1 cellular context compared by ENCODE assay signal in the genomic region with DNA sequence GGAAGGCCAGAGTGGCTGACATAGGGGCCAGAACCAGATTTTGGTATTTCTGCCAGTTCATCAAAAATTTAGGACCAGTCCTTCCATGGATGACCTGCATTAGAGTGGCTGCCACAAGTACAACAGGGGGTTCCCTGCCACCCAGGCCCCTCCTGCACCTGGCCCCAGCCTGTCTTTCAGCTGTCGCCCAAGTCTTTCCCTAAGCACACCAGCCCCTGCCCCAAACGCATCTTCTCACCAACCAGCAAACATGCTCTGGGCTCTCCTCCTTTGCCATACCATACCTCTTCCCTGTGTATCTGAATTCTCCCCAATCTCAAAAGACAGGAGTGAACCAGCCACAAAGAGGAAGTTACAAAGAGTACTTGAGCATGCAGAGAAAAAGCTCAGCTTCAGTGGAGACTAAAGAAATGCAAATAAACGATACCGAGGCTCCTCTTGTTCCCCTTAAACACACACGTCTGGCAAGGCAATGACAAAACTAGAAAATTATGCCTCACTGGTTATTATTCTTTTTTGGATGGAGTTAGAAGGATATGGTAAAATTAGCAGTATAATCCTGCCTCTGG.
TF ChIP-seq lines count a peak whose summit lies in the region.

No MANE protein-coding gene starts in this region.

TF ChIP-seq in GM12878, 131 proteins besides CTCF, POLR2A, EP300 and RAD21 (continued from another document):
- TF ChIP-seq, protein P1, sequence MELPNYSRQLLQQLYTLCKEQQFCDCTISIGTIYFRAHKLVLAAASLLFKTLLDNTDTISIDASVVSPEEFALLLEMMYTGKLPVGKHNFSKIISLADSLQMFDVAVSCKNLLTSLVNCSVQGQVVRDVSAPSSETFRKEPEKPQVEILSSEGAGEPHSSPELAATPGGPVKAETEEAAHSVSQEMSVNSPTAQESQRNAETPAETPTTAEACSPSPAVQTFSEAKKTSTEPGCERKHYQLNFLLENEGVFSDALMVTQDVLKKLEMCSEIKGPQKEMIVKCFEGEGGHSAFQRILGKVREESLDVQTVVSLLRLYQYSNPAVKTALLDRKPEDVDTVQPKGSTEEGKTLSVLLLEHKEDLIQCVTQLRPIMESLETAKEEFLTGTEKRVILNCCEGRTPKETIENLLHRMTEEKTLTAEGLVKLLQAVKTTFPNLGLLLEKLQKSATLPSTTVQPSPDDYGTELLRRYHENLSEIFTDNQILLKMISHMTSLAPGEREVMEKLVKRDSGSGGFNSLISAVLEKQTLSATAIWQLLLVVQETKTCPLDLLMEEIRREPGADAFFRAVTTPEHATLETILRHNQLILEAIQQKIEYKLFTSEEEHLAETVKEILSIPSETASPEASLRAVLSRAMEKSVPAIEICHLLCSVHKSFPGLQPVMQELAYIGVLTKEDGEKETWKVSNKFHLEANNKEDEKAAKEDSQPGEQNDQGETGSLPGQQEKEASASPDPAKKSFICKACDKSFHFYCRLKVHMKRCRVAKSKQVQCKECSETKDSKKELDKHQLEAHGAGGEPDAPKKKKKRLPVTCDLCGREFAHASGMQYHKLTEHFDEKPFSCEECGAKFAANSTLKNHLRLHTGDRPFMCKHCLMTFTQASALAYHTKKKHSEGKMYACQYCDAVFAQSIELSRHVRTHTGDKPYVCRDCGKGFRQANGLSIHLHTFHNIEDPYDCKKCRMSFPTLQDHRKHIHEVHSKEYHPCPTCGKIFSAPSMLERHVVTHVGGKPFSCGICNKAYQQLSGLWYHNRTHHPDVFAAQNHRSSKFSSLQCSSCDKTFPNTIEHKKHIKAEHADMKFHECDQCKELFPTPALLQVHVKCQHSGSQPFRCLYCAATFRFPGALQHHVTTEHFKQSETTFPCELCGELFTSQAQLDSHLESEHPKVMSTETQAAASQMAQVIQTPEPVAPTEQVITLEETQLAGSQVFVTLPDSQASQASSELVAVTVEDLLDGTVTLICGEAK (IDR thresholded peaks at IDR 0.05; ENCODE audit: borderline replicate concordance): no peak
- TF ChIP-seq BMI1 (IDR thresholded peaks at IDR 0.05; ENCODE audit: borderline replicate concordance) (no peak), ESRRA (IDR thresholded peaks at IDR 0.05; ENCODE audit: low read length) (no peak), BCL3 (IDR thresholded peaks at IDR 0.05; ENCODE audit: borderline replicate concordance, insufficient read depth, low read depth, low read length, poor library complexity, severe bottlenecking) (no peak), RELB (IDR thresholded peaks at IDR 0.05; ENCODE audit: low read depth) (no peak)
